ENCODE assay signal across 12 cellular contexts in genomic region chr2:1605102-1605501, GRCh38.
DNase-seq lines count a peak whose midpoint lies in the region; ATAC-seq and TF ChIP-seq lines count a peak whose summit lies in the region.
"Had no signal": no experiment of that assay in that cellular context is flagged by ENCODE, and none has a peak within 500 bp of the region (broad histone marks: within the 10 kb centered on the region; RNA-seq: fewer than 3 reads in every experiment).

No MANE protein-coding gene starts in this region.

- H3K27ac ChIP-seq in HUES48 (ENCODE audit: low read depth, low read length) (peak overlapping the region; percentile 88), gastrocnemius medialis (peak overlapping the region; percentile 44 to 59 (median 50)), hepatocyte (no peak overlapping the region)
- H3K27ac ChIP-seq: thyroid gland had no signal

- H3K27me3 ChIP-seq in HUES48 (ENCODE audit: control insufficient read depth, insufficient read depth, low read length): no peaks in the 10 kb centered on the region
- peaks cover 4 to 29% (median 23%) of the 10 kb centered on the region in 3 donors for H3K27me3 ChIP-seq in gastrocnemius medialis
- H3K27me3 ChIP-seq in hepatocyte: peaks cover 6% of the 10 kb centered on the region
- H3K27me3 ChIP-seq: thyroid gland had no signal

- no peaks in the 10 kb centered on the region for H3K9me3 ChIP-seq in HUES48 (ENCODE audit: control insufficient read depth, insufficient read depth, low read length)
- no peaks in the 10 kb centered on the region for H3K9me3 ChIP-seq in gastrocnemius medialis
- no peaks in the 10 kb centered on the region for H3K9me3 ChIP-seq in hepatocyte (ENCODE audit: low read depth)
- H3K9me3 ChIP-seq: thyroid gland had no signal

- DNase-seq in astrocyte of the hippocampus (ENCODE audit: low read depth, low spot score) (peak; percentile 52), iPS-NIHi11 (ENCODE audit: low spot score) (peak; percentile 47), gastrocnemius medialis (peak in 1 of 2 donors; percentile 44), hepatocyte (ENCODE audit: low spot score) (no peak), cerebellar nuclear complex (lab: John Stamatoyannopoulos, UW) (no peak), NCI-H345 treated with DMSO at 0.1 percent for 48 hours (lab: John Stamatoyannopoulos, UW; ENCODE audit: unreplicated experiment) (no peak)
- DNase-seq: activated naive CD4-positive, alpha-beta T cell treated with anti-CD3 and anti-CD28 coated beads for 36 hours; KG1; stimulated activated CD4-positive, alpha-beta T cell treated with anti-CD3 and anti-CD28 coated beads, Interleukin-4, amount 100 ng/mL, for 1 hour had no signal

- no peaks in the 10 kb centered on the region for H3K79me2 ChIP-seq in hepatocyte

- peak; percentile 41 to 56 for ATAC-seq in gastrocnemius medialis
- ATAC-seq in GM21786 (IDR thresholded peaks at IDR 0.05; ENCODE audit: unreplicated experiment): no peak

- H3K4me1 ChIP-seq in HUES48 (ENCODE audit: control insufficient read depth, insufficient read depth, low read length): peaks cover 19% of the 10 kb centered on the region
- H3K4me1 ChIP-seq in gastrocnemius medialis: no peaks in the 10 kb centered on the region
- H3K4me1 ChIP-seq in hepatocyte (ENCODE audit: insufficient read depth): peaks cover 9% of the 10 kb centered on the region
- H3K4me1 ChIP-seq: thyroid gland had no signal

- TF ChIP-seq POLR2A in gastrocnemius medialis (IDR thresholded peaks at IDR 0.05): no peak

- WGBS in hepatocyte (ENCODE audit: low lambda C conversion rate, missing lambda C conversion rate): 39% methylated on average over 16 of the region's 16 CpGs

- H3K4me3 ChIP-seq in HUES48 (ENCODE audit: low read depth, low read length) (no peak overlapping the region), gastrocnemius medialis (peak overlapping the region in 1 of 4 donors; percentile 19), hepatocyte (no peak overlapping the region)
- H3K4me3 ChIP-seq: thyroid gland had no signal

- peak overlapping the region; percentile 20; the same call in 1 of the 2 replicates for H3K9ac ChIP-seq in HUES48 (ENCODE audit: low read depth, low read length)

- intact Hi-C loops in gastrocnemius medialis (cut with DNase I; ENCODE audit: low total_unique reads): loop anchor here (5.0 kb wide), 1 partner anchor 47 kb away; no protein-coding TSS in a partner anchor

- no peak overlapping the region for H3K4me2 ChIP-seq in hepatocyte

- H4K20me1 ChIP-seq in hepatocyte (ENCODE audit: insufficient read depth, poor library complexity, severe bottlenecking): no peaks in the 10 kb centered on the region

- TF ChIP-seq CTCF in gastrocnemius medialis (IDR thresholded peaks at IDR 0.05 in 4 of 5, conservative IDR thresholded peaks at IDR 0.05 in 1 of 5): no peak
- no peak for TF ChIP-seq CTCF in hepatocyte (IDR thresholded peaks at IDR 0.05; ENCODE audit: poor library complexity)

- in situ Hi-C loops in gastrocnemius medialis (cut with MboI; ENCODE audit: low sequenced_read_pairs in 4 of 4): no loop called here

- H3K9me2 ChIP-seq in hepatocyte (replicated peaks; ENCODE audit: insufficient read depth): no peaks in the 10 kb centered on the region

- no peak overlapping the region for H2AFZ ChIP-seq in hepatocyte

- no peaks in the 10 kb centered on the region for H3K36me3 ChIP-seq in HUES48 (ENCODE audit: control insufficient read depth, insufficient read depth, low read length)
- H3K36me3 ChIP-seq in gastrocnemius medialis: no peaks in the 10 kb centered on the region
- no peaks in the 10 kb centered on the region for H3K36me3 ChIP-seq in hepatocyte (replicated peaks; ENCODE audit: insufficient read depth, low read depth)
- H3K36me3 ChIP-seq: thyroid gland had no signal

Comparison
In these comparisons a context has a peak if more than half of its experiments do, and no peak if none do; other contexts are left out.
1. DNase-seq: peak in astrocyte of the hippocampus (single experiment) and iPS-NIHi11 (single experiment); none in hepatocyte (single experiment), cerebellar nuclear complex (0 of 2) and NCI-H345 treated with DMSO at 0.1 percent for 48 hours (single experiment).